22 cellular contexts compared by ENCODE assay signal in genomic region chr11:95653099-95653498, GRCh38.
"Had no signal": no experiment of that assay in that cellular context is flagged by ENCODE, and none has a peak within 500 bp of the region (broad histone marks: within the 10 kb centered on the region; RNA-seq: fewer than 3 reads in every experiment).

No MANE protein-coding gene starts in this region.

- H3K9me3 ChIP-seq: colonic mucosa, esophagus squamous epithelium, gastrocnemius medialis, heart right ventricle, left lung, lower lobe of right lung had no signal

- DNase-seq: colonic mucosa; cortex of kidney; effector CD8-positive, alpha-beta T cell; effector memory CD8-positive, alpha-beta T cell; endodermal cell; erythroblast; esophagus squamous epithelium; foreskin fibroblast; foreskin melanocyte; gastrocnemius medialis; glutamatergic neuron; head of caudate nucleus; heart right ventricle; hippocampal formation; left cardiac atrium; left lung; left ventricle myocardium superior; lower lobe of right lung; mesenchymal stem cell; midbrain had no signal

- H3K4me3 ChIP-seq: colonic mucosa, esophagus squamous epithelium, gastrocnemius medialis, heart right ventricle, left lung, lower lobe of right lung had no signal

- H3K27ac ChIP-seq: colonic mucosa, epithelial cell of prostate, left lung, lower lobe of right lung had no signal

- H3K36me3 ChIP-seq: colonic mucosa, esophagus squamous epithelium, gastrocnemius medialis, heart right ventricle, left lung, lower lobe of right lung had no signal

- H3K4me1 ChIP-seq: colonic mucosa, left lung had no signal

- ATAC-seq: effector memory CD8-positive, alpha-beta T cell; esophagus mucosa; gastrocnemius medialis; heart right ventricle; left cardiac atrium; left lung; left ventricle myocardium superior; lower lobe of right lung had no signal

- H3K27me3 ChIP-seq: colonic mucosa, esophagus squamous epithelium, gastrocnemius medialis, heart right ventricle, left lung had no signal
